ENCODE assay signal across 10 cellular contexts in the genomic region with DNA sequence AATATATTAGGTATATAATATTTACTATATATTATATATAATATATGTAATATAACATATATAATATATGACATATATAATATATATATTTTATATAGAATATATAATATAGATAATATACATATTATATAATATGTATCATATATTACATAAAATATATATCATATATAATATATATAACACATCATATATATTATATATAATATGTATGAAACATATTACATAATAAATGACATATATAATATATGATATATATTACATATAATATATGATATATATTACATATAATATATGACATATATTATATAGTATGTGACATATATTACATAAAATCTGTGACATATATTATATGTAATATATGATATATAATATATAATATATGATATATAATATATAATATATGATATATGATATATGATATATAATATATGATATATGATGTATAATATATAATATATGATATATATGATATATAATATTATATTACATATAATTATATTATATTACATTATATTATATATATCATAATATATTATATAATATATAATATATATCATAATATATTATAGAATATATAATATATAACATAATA.
"Had no signal": no experiment of that assay in that cellular context is flagged by ENCODE, and none has a peak within 500 bp of the region (broad histone marks: within the 10 kb centered on the region; RNA-seq: fewer than 3 reads in every experiment).

No MANE protein-coding gene starts in this region.

- H3K36me3 ChIP-seq: ascending aorta, breast epithelium, WERI-Rb-1 had no signal

- H3K9me3 ChIP-seq: ascending aorta, breast epithelium had no signal

- H3K4me1 ChIP-seq: ascending aorta, breast epithelium had no signal

- ATAC-seq: WTC11 had no signal

- H3K4me3 ChIP-seq: ascending aorta, breast epithelium had no signal

- H3K27me3 ChIP-seq: ascending aorta, breast epithelium had no signal

- H3K27ac ChIP-seq: ascending aorta, breast epithelium, WERI-Rb-1 had no signal

- DNase-seq: activated CD4-positive, CD25-positive, alpha-beta regulatory T cell; activated gamma-delta T cell; amygdala; anterior cingulate cortex; cerebellar nuclear complex; T-helper 9 cell had no signal
